Comparison of ENCODE assay signal across 1 cellular context in genomic region chr16:57609541-57610401, GRCh38.
TF ChIP-seq lines count a peak whose summit lies in the region.

No MANE protein-coding gene starts in this region.

TF ChIP-seq in SK-N-SH, 30 proteins besides CTCF, POLR2A, EP300 and RAD21 (continued from another document):
- TF ChIP-seq TAF1 (IDR thresholded peaks at IDR 0.05; ENCODE audit: borderline replicate concordance, low read depth, low read length): no peak
